In the genomic region with DNA sequence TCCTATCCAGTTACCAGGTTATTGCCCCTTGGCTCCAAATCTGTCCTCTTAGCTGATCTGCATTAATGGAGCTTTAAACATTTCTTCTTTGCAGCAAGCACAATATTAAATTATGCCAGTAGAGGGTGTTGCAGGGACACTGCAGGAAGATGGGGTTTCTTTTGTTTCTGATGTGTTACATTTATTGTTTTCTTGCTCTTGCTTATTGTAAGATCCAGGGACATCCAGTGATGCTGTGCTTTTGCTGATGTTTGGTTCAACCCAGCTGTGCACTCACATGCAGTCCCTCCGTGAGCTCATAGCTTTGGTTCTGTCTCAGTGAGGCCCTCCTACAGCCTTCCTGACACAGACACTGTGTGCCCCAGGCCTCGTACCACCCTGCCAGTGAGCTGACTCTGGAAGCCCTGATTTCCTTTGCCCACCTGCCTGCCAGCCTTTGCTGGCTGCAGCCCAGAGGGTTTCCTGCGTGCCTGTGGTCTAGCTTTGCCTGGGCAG, we compare ENCODE assay signal across 1 cellular context.
TF ChIP-seq lines count a peak whose summit lies in the region.

No MANE protein-coding gene starts in this region.

TF ChIP-seq in HepG2, 621 proteins besides CTCF, POLR2A, EP300 and RAD21 (continued from another document and continues in another):
- TF ChIP-seq ATF4 (CRISPR knock-in tag; IDR thresholded peaks at IDR 0.05): no peak
- no peak for TF ChIP-seq MTA1 (CRISPR knock-in tag; IDR thresholded peaks at IDR 0.05; ENCODE audit: borderline replicate concordance)
- no peak for TF ChIP-seq BRD4 (CRISPR knock-in tag; IDR thresholded peaks at IDR 0.05)
- no peak for TF ChIP-seq HMG20B (CRISPR knock-in tag; conservative IDR thresholded peaks at IDR 0.05)
- TF ChIP-seq ZNF44 (CRISPR knock-in tag; IDR thresholded peaks at IDR 0.05): no peak
- TF ChIP-seq ZFP41 (CRISPR knock-in tag; IDR thresholded peaks at IDR 0.05; ENCODE audit: borderline replicate concordance): no peak
- TF ChIP-seq GABPB1 (CRISPR knock-in tag; IDR thresholded peaks at IDR 0.05): no peak
- TF ChIP-seq, protein P1, sequence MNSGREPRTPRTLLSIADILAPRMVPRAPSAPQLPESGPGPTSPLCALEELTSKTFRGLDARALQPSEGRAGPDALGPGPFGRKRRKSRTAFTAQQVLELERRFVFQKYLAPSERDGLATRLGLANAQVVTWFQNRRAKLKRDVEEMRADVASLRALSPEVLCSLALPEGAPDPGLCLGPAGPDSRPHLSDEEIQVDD (CRISPR knock-in tag; IDR thresholded peaks at IDR 0.05; ENCODE audit: borderline replicate concordance): no peak
- TF ChIP-seq, protein P2, sequence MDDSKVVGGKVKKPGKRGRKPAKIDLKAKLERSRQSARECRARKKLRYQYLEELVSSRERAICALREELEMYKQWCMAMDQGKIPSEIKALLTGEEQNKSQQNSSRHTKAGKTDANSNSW (CRISPR knock-in tag; IDR thresholded peaks at IDR 0.05; ENCODE audit: borderline replicate concordance): no peak
- TF ChIP-seq, protein P3, sequence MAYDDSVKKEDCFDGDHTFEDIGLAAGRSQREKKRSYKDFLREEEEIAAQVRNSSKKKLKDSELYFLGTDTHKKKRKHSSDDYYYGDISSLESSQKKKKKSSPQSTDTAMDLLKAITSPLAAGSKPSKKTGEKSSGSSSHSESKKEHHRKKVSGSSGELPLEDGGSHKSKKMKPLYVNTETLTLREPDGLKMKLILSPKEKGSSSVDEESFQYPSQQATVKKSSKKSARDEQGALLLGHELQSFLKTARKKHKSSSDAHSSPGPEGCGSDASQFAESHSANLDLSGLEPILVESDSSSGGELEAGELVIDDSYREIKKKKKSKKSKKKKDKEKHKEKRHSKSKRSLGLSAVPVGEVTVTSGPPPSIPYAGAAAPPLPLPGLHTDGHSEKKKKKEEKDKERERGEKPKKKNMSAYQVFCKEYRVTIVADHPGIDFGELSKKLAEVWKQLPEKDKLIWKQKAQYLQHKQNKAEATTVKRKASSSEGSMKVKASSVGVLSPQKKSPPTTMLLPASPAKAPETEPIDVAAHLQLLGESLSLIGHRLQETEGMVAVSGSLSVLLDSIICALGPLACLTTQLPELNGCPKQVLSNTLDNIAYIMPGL (CRISPR knock-in tag; IDR thresholded peaks at IDR 0.05; ENCODE audit: borderline replicate concordance in 1 of 2, low read depth in 1 of 2): 0 out of 4 replicates have a peak, but pooled peaks of 1 of the 2 experiments have one; percentile 21
- TF ChIP-seq KDM6A (CRISPR knock-in tag; IDR thresholded peaks at IDR 0.05; ENCODE audit: low read depth): no peak
- peak; percentile 57; the same call in 1 of the 2 replicates for TF ChIP-seq ZNF362 (CRISPR knock-in tag; IDR thresholded peaks at IDR 0.05; ENCODE audit: borderline replicate concordance)
- TF ChIP-seq ZNF282 (IDR thresholded peaks at IDR 0.05; ENCODE audit: partially characterized antibody): no peak
- no peak for TF ChIP-seq SOX6 (IDR thresholded peaks at IDR 0.05)
- TF ChIP-seq SOX6 (CRISPR knock-in tag; IDR thresholded peaks at IDR 0.05): 0 out of 2 replicates have a peak, but pooled peaks have one; percentile 26
- TF ChIP-seq BCL6 (CRISPR knock-in tag; IDR thresholded peaks at IDR 0.05): no peak
- peak; percentile 86 for TF ChIP-seq SMC3 (IDR thresholded peaks at IDR 0.05; ENCODE audit: low read length)
- TF ChIP-seq, protein P4, sequence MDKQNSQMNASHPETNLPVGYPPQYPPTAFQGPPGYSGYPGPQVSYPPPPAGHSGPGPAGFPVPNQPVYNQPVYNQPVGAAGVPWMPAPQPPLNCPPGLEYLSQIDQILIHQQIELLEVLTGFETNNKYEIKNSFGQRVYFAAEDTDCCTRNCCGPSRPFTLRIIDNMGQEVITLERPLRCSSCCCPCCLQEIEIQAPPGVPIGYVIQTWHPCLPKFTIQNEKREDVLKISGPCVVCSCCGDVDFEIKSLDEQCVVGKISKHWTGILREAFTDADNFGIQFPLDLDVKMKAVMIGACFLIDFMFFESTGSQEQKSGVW (CRISPR knock-in tag; IDR thresholded peaks at IDR 0.05; ENCODE audit: borderline replicate concordance): no peak
- TF ChIP-seq, protein P5, sequence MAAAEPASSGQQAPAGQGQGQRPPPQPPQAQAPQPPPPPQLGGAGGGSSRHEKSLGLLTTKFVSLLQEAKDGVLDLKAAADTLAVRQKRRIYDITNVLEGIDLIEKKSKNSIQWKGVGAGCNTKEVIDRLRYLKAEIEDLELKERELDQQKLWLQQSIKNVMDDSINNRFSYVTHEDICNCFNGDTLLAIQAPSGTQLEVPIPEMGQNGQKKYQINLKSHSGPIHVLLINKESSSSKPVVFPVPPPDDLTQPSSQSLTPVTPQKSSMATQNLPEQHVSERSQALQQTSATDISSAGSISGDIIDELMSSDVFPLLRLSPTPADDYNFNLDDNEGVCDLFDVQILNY (CRISPR knock-in tag; conservative IDR thresholded peaks at IDR 0.05): no peak
- TF ChIP-seq HIVEP1 (CRISPR knock-in tag; IDR thresholded peaks at IDR 0.05): no peak
- no peak for TF ChIP-seq ZBTB7A (CRISPR knock-in tag; IDR thresholded peaks at IDR 0.05)
- no peak for TF ChIP-seq RBAK (CRISPR knock-in tag; IDR thresholded peaks at IDR 0.05)
- no peak for TF ChIP-seq THRA (CRISPR knock-in tag; IDR thresholded peaks at IDR 0.05; ENCODE audit: borderline replicate concordance)
- TF ChIP-seq, protein P6, sequence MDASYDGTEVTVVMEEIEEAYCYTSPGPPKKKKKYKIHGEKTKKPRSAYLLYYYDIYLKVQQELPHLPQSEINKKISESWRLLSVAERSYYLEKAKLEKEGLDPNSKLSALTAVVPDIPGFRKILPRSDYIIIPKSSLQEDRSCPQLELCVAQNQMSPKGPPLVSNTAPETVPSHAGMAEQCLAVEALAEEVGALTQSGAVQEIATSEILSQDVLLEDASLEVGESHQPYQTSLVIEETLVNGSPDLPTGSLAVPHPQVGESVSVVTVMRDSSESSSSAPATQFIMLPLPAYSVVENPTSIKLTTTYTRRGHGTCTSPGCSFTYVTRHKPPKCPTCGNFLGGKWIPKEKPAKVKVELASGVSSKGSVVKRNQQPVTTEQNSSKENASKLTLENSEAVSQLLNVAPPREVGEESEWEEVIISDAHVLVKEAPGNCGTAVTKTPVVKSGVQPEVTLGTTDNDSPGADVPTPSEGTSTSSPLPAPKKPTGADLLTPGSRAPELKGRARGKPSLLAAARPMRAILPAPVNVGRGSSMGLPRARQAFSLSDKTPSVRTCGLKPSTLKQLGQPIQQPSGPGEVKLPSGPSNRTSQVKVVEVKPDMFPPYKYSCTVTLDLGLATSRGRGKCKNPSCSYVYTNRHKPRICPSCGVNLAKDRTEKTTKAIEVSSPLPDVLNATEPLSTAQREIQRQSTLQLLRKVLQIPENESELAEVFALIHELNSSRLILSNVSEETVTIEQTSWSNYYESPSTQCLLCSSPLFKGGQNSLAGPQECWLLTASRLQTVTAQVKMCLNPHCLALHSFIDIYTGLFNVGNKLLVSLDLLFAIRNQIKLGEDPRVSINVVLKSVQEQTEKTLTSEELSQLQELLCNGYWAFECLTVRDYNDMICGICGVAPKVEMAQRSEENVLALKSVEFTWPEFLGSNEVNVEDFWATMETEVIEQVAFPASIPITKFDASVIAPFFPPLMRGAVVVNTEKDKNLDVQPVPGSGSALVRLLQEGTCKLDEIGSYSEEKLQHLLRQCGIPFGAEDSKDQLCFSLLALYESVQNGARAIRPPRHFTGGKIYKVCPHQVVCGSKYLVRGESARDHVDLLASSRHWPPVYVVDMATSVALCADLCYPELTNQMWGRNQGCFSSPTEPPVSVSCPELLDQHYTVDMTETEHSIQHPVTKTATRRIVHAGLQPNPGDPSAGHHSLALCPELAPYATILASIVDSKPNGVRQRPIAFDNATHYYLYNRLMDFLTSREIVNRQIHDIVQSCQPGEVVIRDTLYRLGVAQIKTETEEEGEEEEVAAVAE (CRISPR knock-in tag; IDR thresholded peaks at IDR 0.05; ENCODE audit: borderline replicate concordance): no peak
- 0 out of 2 replicates have a peak, but pooled peaks have one; percentile 38 for TF ChIP-seq ARID3A (IDR thresholded peaks at IDR 0.05; ENCODE audit: low read depth, low read length)
- 0 out of 2 replicates have a peak, but pooled peaks have one; percentile 24 for TF ChIP-seq ZGPAT (CRISPR knock-in tag; IDR thresholded peaks at IDR 0.05)
- TF ChIP-seq RBM39 (IDR thresholded peaks at IDR 0.05; ENCODE audit: low read depth, low read length, poor library complexity, severe bottlenecking): no peak
- no peak for TF ChIP-seq HIC2 (CRISPR knock-in tag; IDR thresholded peaks at IDR 0.05; ENCODE audit: low read depth)
- no peak for TF ChIP-seq ELF4 (CRISPR knock-in tag; IDR thresholded peaks at IDR 0.05; ENCODE audit: borderline replicate concordance)
- no peak for TF ChIP-seq ZNF143 (CRISPR knock-in tag; IDR thresholded peaks at IDR 0.05)
- TF ChIP-seq ZNF333 (CRISPR knock-in tag; IDR thresholded peaks at IDR 0.05; ENCODE audit: borderline replicate concordance): no peak
- TF ChIP-seq GATAD1 (CRISPR knock-in tag; IDR thresholded peaks at IDR 0.05): 0 out of 2 replicates have a peak, but pooled peaks have one; percentile 25
- no peak for TF ChIP-seq PRMT3 (CRISPR knock-in tag; IDR thresholded peaks at IDR 0.05; ENCODE audit: borderline replicate concordance, low read depth)
- no peak for TF ChIP-seq FOXA3 (CRISPR knock-in tag; IDR thresholded peaks at IDR 0.05)
- TF ChIP-seq TAF1 (CRISPR knock-in tag; IDR thresholded peaks at IDR 0.05): no peak
- no peak for TF ChIP-seq KAT2B (IDR thresholded peaks at IDR 0.05; ENCODE audit: borderline replicate concordance, low read depth, low read length)
